1 cellular context compared by ENCODE assay signal in the genomic region with DNA sequence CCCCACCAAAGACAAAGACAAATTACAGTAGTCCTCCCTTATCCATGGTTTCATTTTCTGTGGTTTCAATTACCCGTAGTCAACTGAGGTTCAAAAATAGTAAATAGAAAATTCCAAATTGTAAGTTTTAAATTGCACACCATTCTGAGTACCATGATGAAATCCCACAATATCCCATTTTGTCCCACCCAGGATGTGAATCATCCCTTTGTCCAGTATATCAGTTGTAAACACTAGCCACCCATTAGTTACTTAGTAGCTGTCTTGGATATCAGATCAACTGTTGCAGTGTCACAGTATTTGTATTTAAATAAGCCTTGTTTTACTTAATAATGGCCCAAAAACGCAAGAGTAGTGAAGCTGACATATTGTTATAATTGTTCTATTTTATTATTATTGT.
TF ChIP-seq lines count a peak whose summit lies in the region.

No MANE protein-coding gene starts in this region.

TF ChIP-seq in K562, 482 proteins besides CTCF, POLR2A, EP300 and RAD21 (continued from another document):
- TF ChIP-seq, protein P1, sequence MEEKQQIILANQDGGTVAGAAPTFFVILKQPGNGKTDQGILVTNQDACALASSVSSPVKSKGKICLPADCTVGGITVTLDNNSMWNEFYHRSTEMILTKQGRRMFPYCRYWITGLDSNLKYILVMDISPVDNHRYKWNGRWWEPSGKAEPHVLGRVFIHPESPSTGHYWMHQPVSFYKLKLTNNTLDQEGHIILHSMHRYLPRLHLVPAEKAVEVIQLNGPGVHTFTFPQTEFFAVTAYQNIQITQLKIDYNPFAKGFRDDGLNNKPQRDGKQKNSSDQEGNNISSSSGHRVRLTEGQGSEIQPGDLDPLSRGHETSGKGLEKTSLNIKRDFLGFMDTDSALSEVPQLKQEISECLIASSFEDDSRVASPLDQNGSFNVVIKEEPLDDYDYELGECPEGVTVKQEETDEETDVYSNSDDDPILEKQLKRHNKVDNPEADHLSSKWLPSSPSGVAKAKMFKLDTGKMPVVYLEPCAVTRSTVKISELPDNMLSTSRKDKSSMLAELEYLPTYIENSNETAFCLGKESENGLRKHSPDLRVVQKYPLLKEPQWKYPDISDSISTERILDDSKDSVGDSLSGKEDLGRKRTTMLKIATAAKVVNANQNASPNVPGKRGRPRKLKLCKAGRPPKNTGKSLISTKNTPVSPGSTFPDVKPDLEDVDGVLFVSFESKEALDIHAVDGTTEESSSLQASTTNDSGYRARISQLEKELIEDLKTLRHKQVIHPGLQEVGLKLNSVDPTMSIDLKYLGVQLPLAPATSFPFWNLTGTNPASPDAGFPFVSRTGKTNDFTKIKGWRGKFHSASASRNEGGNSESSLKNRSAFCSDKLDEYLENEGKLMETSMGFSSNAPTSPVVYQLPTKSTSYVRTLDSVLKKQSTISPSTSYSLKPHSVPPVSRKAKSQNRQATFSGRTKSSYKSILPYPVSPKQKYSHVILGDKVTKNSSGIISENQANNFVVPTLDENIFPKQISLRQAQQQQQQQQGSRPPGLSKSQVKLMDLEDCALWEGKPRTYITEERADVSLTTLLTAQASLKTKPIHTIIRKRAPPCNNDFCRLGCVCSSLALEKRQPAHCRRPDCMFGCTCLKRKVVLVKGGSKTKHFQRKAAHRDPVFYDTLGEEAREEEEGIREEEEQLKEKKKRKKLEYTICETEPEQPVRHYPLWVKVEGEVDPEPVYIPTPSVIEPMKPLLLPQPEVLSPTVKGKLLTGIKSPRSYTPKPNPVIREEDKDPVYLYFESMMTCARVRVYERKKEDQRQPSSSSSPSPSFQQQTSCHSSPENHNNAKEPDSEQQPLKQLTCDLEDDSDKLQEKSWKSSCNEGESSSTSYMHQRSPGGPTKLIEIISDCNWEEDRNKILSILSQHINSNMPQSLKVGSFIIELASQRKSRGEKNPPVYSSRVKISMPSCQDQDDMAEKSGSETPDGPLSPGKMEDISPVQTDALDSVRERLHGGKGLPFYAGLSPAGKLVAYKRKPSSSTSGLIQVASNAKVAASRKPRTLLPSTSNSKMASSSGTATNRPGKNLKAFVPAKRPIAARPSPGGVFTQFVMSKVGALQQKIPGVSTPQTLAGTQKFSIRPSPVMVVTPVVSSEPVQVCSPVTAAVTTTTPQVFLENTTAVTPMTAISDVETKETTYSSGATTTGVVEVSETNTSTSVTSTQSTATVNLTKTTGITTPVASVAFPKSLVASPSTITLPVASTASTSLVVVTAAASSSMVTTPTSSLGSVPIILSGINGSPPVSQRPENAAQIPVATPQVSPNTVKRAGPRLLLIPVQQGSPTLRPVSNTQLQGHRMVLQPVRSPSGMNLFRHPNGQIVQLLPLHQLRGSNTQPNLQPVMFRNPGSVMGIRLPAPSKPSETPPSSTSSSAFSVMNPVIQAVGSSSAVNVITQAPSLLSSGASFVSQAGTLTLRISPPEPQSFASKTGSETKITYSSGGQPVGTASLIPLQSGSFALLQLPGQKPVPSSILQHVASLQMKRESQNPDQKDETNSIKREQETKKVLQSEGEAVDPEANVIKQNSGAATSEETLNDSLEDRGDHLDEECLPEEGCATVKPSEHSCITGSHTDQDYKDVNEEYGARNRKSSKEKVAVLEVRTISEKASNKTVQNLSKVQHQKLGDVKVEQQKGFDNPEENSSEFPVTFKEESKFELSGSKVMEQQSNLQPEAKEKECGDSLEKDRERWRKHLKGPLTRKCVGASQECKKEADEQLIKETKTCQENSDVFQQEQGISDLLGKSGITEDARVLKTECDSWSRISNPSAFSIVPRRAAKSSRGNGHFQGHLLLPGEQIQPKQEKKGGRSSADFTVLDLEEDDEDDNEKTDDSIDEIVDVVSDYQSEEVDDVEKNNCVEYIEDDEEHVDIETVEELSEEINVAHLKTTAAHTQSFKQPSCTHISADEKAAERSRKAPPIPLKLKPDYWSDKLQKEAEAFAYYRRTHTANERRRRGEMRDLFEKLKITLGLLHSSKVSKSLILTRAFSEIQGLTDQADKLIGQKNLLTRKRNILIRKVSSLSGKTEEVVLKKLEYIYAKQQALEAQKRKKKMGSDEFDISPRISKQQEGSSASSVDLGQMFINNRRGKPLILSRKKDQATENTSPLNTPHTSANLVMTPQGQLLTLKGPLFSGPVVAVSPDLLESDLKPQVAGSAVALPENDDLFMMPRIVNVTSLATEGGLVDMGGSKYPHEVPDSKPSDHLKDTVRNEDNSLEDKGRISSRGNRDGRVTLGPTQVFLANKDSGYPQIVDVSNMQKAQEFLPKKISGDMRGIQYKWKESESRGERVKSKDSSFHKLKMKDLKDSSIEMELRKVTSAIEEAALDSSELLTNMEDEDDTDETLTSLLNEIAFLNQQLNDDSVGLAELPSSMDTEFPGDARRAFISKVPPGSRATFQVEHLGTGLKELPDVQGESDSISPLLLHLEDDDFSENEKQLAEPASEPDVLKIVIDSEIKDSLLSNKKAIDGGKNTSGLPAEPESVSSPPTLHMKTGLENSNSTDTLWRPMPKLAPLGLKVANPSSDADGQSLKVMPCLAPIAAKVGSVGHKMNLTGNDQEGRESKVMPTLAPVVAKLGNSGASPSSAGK (IDR thresholded peaks at IDR 0.05) = no peak
